In the genomic region with DNA sequence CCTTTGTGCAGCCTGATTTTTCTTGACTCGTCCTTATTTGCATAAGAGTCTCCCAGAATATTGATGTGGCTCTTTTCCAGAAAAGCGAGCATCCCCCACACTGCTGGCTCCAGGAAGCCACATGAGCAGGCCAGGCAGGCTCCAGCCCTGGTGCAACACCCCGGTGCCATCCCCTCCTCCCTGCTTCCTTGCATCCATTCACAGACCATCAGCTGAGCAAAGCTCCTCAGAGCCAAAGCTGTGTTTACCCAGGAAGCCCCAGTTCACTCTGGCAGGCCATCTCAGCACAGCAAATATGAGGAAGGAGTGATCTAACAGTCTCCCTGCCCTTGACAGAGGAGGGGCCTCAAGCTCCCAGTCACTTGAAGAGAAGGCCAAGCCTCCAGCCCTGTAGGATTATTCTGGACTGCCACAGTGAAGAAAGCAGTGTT, we compare ENCODE assay signal across 10 cellular contexts. TPM values are rescaled to one million over a fixed set of nuclear protein-coding genes. Genes with fewer than 3 reads are reported as not detected.
DNase-seq lines count a peak whose midpoint lies in the region; ATAC-seq and TF ChIP-seq lines count a peak whose summit lies in the region.
"Had no signal": no experiment of that assay in that cellular context is flagged by ENCODE, and none has a peak within 500 bp of the region (broad histone marks: within the 10 kb centered on the region; RNA-seq: fewer than 3 reads in every experiment).

No MANE protein-coding gene starts in this region.

- intact Hi-C loops in activated CD8-positive, alpha-beta T cell treated with anti-CD3 and anti-CD28 coated beads for 36 hours (cut with micrococcal nuclease), result no loop called here

- no peak for TF ChIP-seq CTCF in activated CD8-positive, alpha-beta T cell treated with anti-CD3 and anti-CD28 coated beads for 36 hours (IDR thresholded peaks at IDR 0.05)

- CTCF ChIA-PET in activated CD8-positive, alpha-beta T cell treated with anti-CD3 and anti-CD28 coated beads for 36 hours (lab: Charles Lee), result interaction anchor here (1.0 kb wide), 1 partner anchor 35 kb away, joined by 4 read pairs; a partner anchor contains a TSS

- peaks cover 20% of the 10 kb centered on the region for H3K36me3 Mint-ChIP-seq in activated CD8-positive, alpha-beta T cell treated with anti-CD3 and anti-CD28 coated beads for 36 hours (ENCODE audit: low read depth)

- H3K4me3 Mint-ChIP-seq in activated CD8-positive, alpha-beta T cell treated with anti-CD3 and anti-CD28 coated beads for 36 hours, result no peak overlapping the region
- H3K4me3 Mint-ChIP-seq: activated naive CD4-positive, alpha-beta T cell treated with anti-CD3 and anti-CD28 coated beads, Interleukin-2, amount 50 U/mL, for 24 hours had no signal

- peaks cover 10% of the 10 kb centered on the region for H3K4me1 Mint-ChIP-seq in activated CD8-positive, alpha-beta T cell treated with anti-CD3 and anti-CD28 coated beads for 36 hours (ENCODE audit: low read depth)

- POLR2A ChIA-PET in activated CD8-positive, alpha-beta T cell treated with anti-CD3 and anti-CD28 coated beads for 36 hours (lab: Charles Lee), result interaction anchor here (0.6 to 1.0 kb wide), 2 partner anchors 11 to 411 kb away, joined by 3 read pairs; no protein-coding TSS in a partner anchor

- ATAC-seq in activated CD8-positive, alpha-beta T cell treated with anti-CD3 and anti-CD28 coated beads for 36 hours, result no peak
- ATAC-seq in HG02588 (IDR thresholded peaks at IDR 0.05; ENCODE audit: unreplicated experiment) (no peak), HG03565 (IDR thresholded peaks at IDR 0.05; ENCODE audit: unreplicated experiment) (no peak)
- ATAC-seq: K562 had no signal

- no peaks in the 10 kb centered on the region for H3K9me3 Mint-ChIP-seq in activated CD8-positive, alpha-beta T cell treated with anti-CD3 and anti-CD28 coated beads for 36 hours
- H3K9me3 Mint-ChIP-seq: activated naive CD4-positive, alpha-beta T cell treated with anti-CD3 and anti-CD28 coated beads, Interleukin-2, amount 50 U/mL, for 24 hours had no signal

- DNase-seq in AG08396 (ENCODE audit: low spot score) (peak; percentile 86), NCI-H2227 (lab: John Stamatoyannopoulos, UW; ENCODE audit: unreplicated experiment) (peak; percentile 8), epidermal melanocyte (ENCODE audit: insufficient read length, low spot score) (peak; percentile 53), myocyte (ENCODE audit: low read depth) (peak; percentile 20), T-helper 1 cell (no peak)
- DNase-seq in activated CD8-positive, alpha-beta T cell treated with anti-CD3 and anti-CD28 coated beads for 36 hours, result no peak

- H3K27me3 Mint-ChIP-seq in activated CD8-positive, alpha-beta T cell treated with anti-CD3 and anti-CD28 coated beads for 36 hours, result no peaks in the 10 kb centered on the region
- H3K27me3 Mint-ChIP-seq: activated naive CD4-positive, alpha-beta T cell treated with anti-CD3 and anti-CD28 coated beads, Interleukin-2, amount 50 U/mL, for 24 hours had no signal

- H3K27ac Mint-ChIP-seq in activated CD8-positive, alpha-beta T cell treated with anti-CD3 and anti-CD28 coated beads for 36 hours, result no peak overlapping the region
- H3K27ac Mint-ChIP-seq: activated naive CD4-positive, alpha-beta T cell treated with anti-CD3 and anti-CD28 coated beads, Interleukin-2, amount 50 U/mL, for 24 hours had no signal

RNA-seq across cellular contexts. Expression of a gene that starts 34.4 kb away (rescaled TPM):
- total RNA-seq in myocyte, result 0.24 and 0.26 TPM in 2 replicates
- 0.10 TPM for polyA plus RNA-seq in myocyte (2012)
- not detected for total RNA-seq in activated CD8-positive, alpha-beta T cell treated with anti-CD3 and anti-CD28 coated beads for 36 hours
- total RNA-seq: K562 had no signal
- polyA plus RNA-seq: K562 had no signal

Comparison
In these comparisons a context has a peak if more than half of its experiments do, and no peak if none do; other contexts are left out.
1. DNase-seq: peak in AG08396 (single experiment), NCI-H2227 (single experiment), epidermal melanocyte (single experiment) and myocyte (single experiment); none in activated CD8-positive, alpha-beta T cell treated with anti-CD3 and anti-CD28 coated beads for 36 hours (single experiment) and T-helper 1 cell (0 of 5).